ENCODE assay signal across 8 cellular contexts in genomic region chr7:129367700-129368388, GRCh38.
DNase-seq lines count a peak whose midpoint lies in the region; ATAC-seq and TF ChIP-seq lines count a peak whose summit lies in the region.

No MANE protein-coding gene starts in this region.

- DNase-seq in DMS114 treated with DMSO at 0.1 percent for 48 hours (lab: John Stamatoyannopoulos, UW; ENCODE audit: unreplicated experiment) = peak; percentile 23
- peak; percentile 18 for DNase-seq in KG1 (lab: John Stamatoyannopoulos, UW)
- peak; percentile 60 for DNase-seq in RWPE2 (ENCODE audit: low spot score)
- peak; percentile 63 for DNase-seq in activated T-helper 2 cell treated with anti-CD3 and anti-CD28 coated beads, Interferon-gamma antibody, Interleukin-2, Interleukin-4, amounts not matched to agents 10 μg/mL and 5 μg/mL and 100 μg/mL, durations not matched to agents 14 hours and 24 hours and 36 hours (ENCODE audit: low spot score)
- peak; percentile 56 for DNase-seq in fibroblast of the conjunctiva (ENCODE audit: low read depth)
- DNase-seq in stimulated activated naive CD8-positive, alpha-beta T cell treated with anti-CD3 and anti-CD28 coated beads, Interleukin-15, Interleukin-2, amounts not matched to agents 100 U/mL and 50 U/mL, for 24 hours = peak; percentile 82

- H3K4me3 Mint-ChIP-seq in activated T-helper 2 cell treated with anti-CD3 and anti-CD28 coated beads, Interferon-gamma antibody, Interleukin-2, Interleukin-4, amounts not matched to agents 10 μg/mL and 5 μg/mL and 100 μg/mL, durations not matched to agents 14 hours and 24 hours and 36 hours (ENCODE audit: low read depth) = peak overlapping the region; percentile 68

- no peak overlapping the region for H3K4me2 ChIP-seq in neural cell (ENCODE audit: low read length)

- H2AFZ ChIP-seq in neural cell (ENCODE audit: low read depth, low read length) = no peak overlapping the region

- peak overlapping the region; percentile 86 for H3K27ac Mint-ChIP-seq in activated T-helper 2 cell treated with anti-CD3 and anti-CD28 coated beads, Interferon-gamma antibody, Interleukin-2, Interleukin-4, amounts not matched to agents 10 μg/mL and 5 μg/mL and 100 μg/mL, durations not matched to agents 14 hours and 24 hours and 36 hours

- no peaks in the 10 kb centered on the region for H3K9me3 Mint-ChIP-seq in activated T-helper 2 cell treated with anti-CD3 and anti-CD28 coated beads, Interferon-gamma antibody, Interleukin-2, Interleukin-4, amounts not matched to agents 10 μg/mL and 5 μg/mL and 100 μg/mL, durations not matched to agents 14 hours and 24 hours and 36 hours

- H3K27me3 ChIP-seq in RWPE2 (ENCODE audit: insufficient read depth, poor library complexity, severe bottlenecking) (no peaks in the 10 kb centered on the region), neural cell (ENCODE audit: insufficient read depth, low read depth, low read length) (no peaks in the 10 kb centered on the region)

- H3K9me3 ChIP-seq in RWPE2 (ENCODE audit: severe bottlenecking) = no peaks in the 10 kb centered on the region
- H3K9me3 ChIP-seq in neural cell (ENCODE audit: low read length) = no peaks in the 10 kb centered on the region

- intact Hi-C loops in activated T-helper 2 cell treated with anti-CD3 and anti-CD28 coated beads, Interferon-gamma antibody, Interleukin-2, Interleukin-4, amounts not matched to agents 10 μg/mL and 5 μg/mL and 100 μg/mL, durations not matched to agents 14 hours and 24 hours and 36 hours (cut with micrococcal nuclease) = loop anchor here (1.0 to 10.0 kb wide), 6 partner anchors 8 to 247 kb away; partner anchors contain the start of gene NRF1

- H3K4me1 Mint-ChIP-seq in activated T-helper 2 cell treated with anti-CD3 and anti-CD28 coated beads, Interferon-gamma antibody, Interleukin-2, Interleukin-4, amounts not matched to agents 10 μg/mL and 5 μg/mL and 100 μg/mL, durations not matched to agents 14 hours and 24 hours and 36 hours (ENCODE audit: low read depth) = peaks cover 31% of the 10 kb centered on the region

- H3K9me2 ChIP-seq in neural cell (ENCODE audit: insufficient read depth, low read length) = no peaks in the 10 kb centered on the region

- H3K4me3 ChIP-seq in RWPE2 (ENCODE audit: severe bottlenecking) (no peak overlapping the region), neural cell (ENCODE audit: low read length) (no peak overlapping the region)

- H3K27ac ChIP-seq in RWPE2 (ENCODE audit: poor library complexity, severe bottlenecking) (no peak overlapping the region), neural cell (ENCODE audit: low read length) (no peak overlapping the region)

- H3K36me3 Mint-ChIP-seq in activated T-helper 2 cell treated with anti-CD3 and anti-CD28 coated beads, Interferon-gamma antibody, Interleukin-2, Interleukin-4, amounts not matched to agents 10 μg/mL and 5 μg/mL and 100 μg/mL, durations not matched to agents 14 hours and 24 hours and 36 hours (ENCODE audit: low read depth) = no peaks in the 10 kb centered on the region

- peaks cover 2% of the 10 kb centered on the region for H3K4me1 ChIP-seq in RWPE2 (ENCODE audit: insufficient read depth, poor library complexity, severe bottlenecking)

- H3F3A ChIP-seq in neural cell (ENCODE audit: insufficient read depth, low read length, poor library complexity, severe bottlenecking) = no peaks in the 10 kb centered on the region

- no peaks in the 10 kb centered on the region for H3K36me3 ChIP-seq in RWPE2 (ENCODE audit: low read depth)
- H3K36me3 ChIP-seq in neural cell (ENCODE audit: insufficient read depth, low read length) = no peaks in the 10 kb centered on the region

- no peaks in the 10 kb centered on the region for H4K20me1 ChIP-seq in neural cell (ENCODE audit: insufficient read depth)

- peak; percentile 93 for TF ChIP-seq CTCF in RWPE2 (IDR thresholded peaks at IDR 0.05; ENCODE audit: poor library complexity, severe bottlenecking)
- peak; percentile 84 for TF ChIP-seq CTCF in neural cell (IDR thresholded peaks at IDR 0.05; ENCODE audit: poor library complexity, severe bottlenecking)

- TF ChIP-seq EP300 in neural cell (conservative IDR thresholded peaks at IDR 0.05; ENCODE audit: poor library complexity, severe bottlenecking) = no peak

- peak; percentile 77 for TF ChIP-seq RAD21 in neural cell (conservative IDR thresholded peaks at IDR 0.05)

- no peaks in the 10 kb centered on the region for H3K27me3 Mint-ChIP-seq in activated T-helper 2 cell treated with anti-CD3 and anti-CD28 coated beads, Interferon-gamma antibody, Interleukin-2, Interleukin-4, amounts not matched to agents 10 μg/mL and 5 μg/mL and 100 μg/mL, durations not matched to agents 14 hours and 24 hours and 36 hours (ENCODE audit: low read depth)

- H3K9ac ChIP-seq in neural cell (ENCODE audit: low read length) = no peak overlapping the region

- peak; percentile 66 for ATAC-seq in GM21529 (IDR thresholded peaks at IDR 0.05; ENCODE audit: unreplicated experiment)
- ATAC-seq in RWPE2 (ENCODE audit: low read depth) = peak; percentile 83
- ATAC-seq in stimulated activated naive CD8-positive, alpha-beta T cell treated with anti-CD3 and anti-CD28 coated beads, Interleukin-15, Interleukin-2, amounts not matched to agents 100 U/mL and 50 U/mL, for 24 hours = peak; percentile 87

- H3K79me2 ChIP-seq in neural cell (replicated peaks; ENCODE audit: insufficient read depth, low read length) = no peaks in the 10 kb centered on the region

TF ChIP-seq in neural cell, 6 proteins besides CTCF, POLR2A, EP300 and RAD21:
- TF ChIP-seq POLR2AphosphoS5 (IDR thresholded peaks at IDR 0.05) (no peak), SMC3 (conservative IDR thresholded peaks at IDR 0.05; ENCODE audit: poor library complexity) (peak; percentile 86)
TF ChIP-seq in neural cell: peak in this region for 1.

Comparison
In these comparisons a context has a peak if more than half of its experiments do, and no peak if none do; other contexts are left out.
1. DNase-seq: peak in every context shown above with its lines; median percentile 82 in stimulated activated naive CD8-positive, alpha-beta T cell treated with anti-CD3 and anti-CD28 coated beads, Interleukin-15, Interleukin-2, amounts not matched to agents 100 U/mL and 50 U/mL, for 24 hours; 63 in activated T-helper 2 cell treated with anti-CD3 and anti-CD28 coated beads, Interferon-gamma antibody, Interleukin-2, Interleukin-4, amounts not matched to agents 10 μg/mL and 5 μg/mL and 100 μg/mL, durations not matched to agents 14 hours and 24 hours and 36 hours; 60 in RWPE2; 56 in fibroblast of the conjunctiva; 23 in DMS114 treated with DMSO at 0.1 percent for 48 hours; 18 in KG1.